Comparison of ENCODE assay signal across 9 cellular contexts in the genomic region with DNA sequence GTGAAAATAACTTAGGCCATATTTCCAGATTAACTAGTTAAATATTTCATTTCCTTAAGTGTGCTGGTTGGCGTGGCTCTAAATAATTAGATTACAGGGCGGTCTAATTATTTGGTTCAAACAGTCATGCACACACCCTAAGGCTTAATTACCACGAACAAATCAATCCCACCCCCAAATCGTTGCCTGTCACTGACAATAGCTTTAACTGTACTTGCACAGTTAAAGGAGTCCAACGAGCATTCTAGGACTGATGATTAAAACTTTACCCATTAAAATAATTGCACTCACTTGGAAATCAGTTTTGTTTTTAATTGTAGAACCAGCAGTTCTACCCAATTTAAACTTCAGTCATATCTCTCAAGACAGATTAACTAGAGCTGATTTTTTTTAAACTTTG.
DNase-seq lines count a peak whose midpoint lies in the region; ATAC-seq and TF ChIP-seq lines count a peak whose summit lies in the region.
"Had no signal": no experiment of that assay in that cellular context is flagged by ENCODE, and none has a peak within 500 bp of the region (broad histone marks: within the 10 kb centered on the region; RNA-seq: fewer than 3 reads in every experiment).

No MANE protein-coding gene starts in this region.

- H3K4me3 ChIP-seq in DND-41 (ENCODE audit: low read depth in 1 of 2, low read length in 2 of 2) (peak overlapping the region; percentile 67 to 80), choroid plexus epithelial cell (ENCODE audit: low read depth, low read length) (peak overlapping the region; percentile 96), neuron (ENCODE audit: low read length) (peak overlapping the region; percentile 68)

- H3K27me3 ChIP-seq in DND-41 (ENCODE audit: insufficient read depth, low read length, poor library complexity) (no peaks in the 10 kb centered on the region), neuron (ENCODE audit: insufficient read depth, low read length) (peaks cover under 1% of the 10 kb centered on the region)

- H4K20me1 ChIP-seq in DND-41 (ENCODE audit: insufficient read depth, low read length), result peaks cover 6% of the 10 kb centered on the region; the same call in 1 of the 2 replicates

- H3K9me3 ChIP-seq in DND-41 (ENCODE audit: insufficient read depth, low read length, severe bottlenecking), result no peaks in the 10 kb centered on the region
- H3K9me3 ChIP-seq in neuron (ENCODE audit: low read length), result no peaks in the 10 kb centered on the region

- peaks cover 36% of the 10 kb centered on the region for H3K79me2 ChIP-seq in DND-41 (ENCODE audit: insufficient read depth, low read length)

- peaks cover 31% of the 10 kb centered on the region for H3K4me1 ChIP-seq in DND-41 (ENCODE audit: insufficient read depth, low read length)
- H3K4me1 ChIP-seq in neuron (ENCODE audit: insufficient read depth, low read length), result peaks cover 21% of the 10 kb centered on the region

- peak overlapping the region; percentile 77 for H3K4me2 ChIP-seq in DND-41 (ENCODE audit: insufficient read depth, low read length)

- H2AFZ ChIP-seq in DND-41 (ENCODE audit: low read depth, low read length) (peak overlapping the region; percentile 98), neuron (ENCODE audit: low read depth, low read length) (peak overlapping the region; percentile 72)

- H3K9ac ChIP-seq in DND-41 (ENCODE audit: low read depth, low read length), result peak overlapping the region; percentile 98

- no peaks in the 10 kb centered on the region for H3K36me3 ChIP-seq in DND-41 (ENCODE audit: insufficient read depth, low read length)
- no peaks in the 10 kb centered on the region for H3K36me3 ChIP-seq in neuron (ENCODE audit: insufficient read depth, low read length)

- ATAC-seq in DND-41 (ENCODE audit: insufficient read depth, low read depth) (no peak), HG03108 (IDR thresholded peaks at IDR 0.05; ENCODE audit: unreplicated experiment) (no peak)

- peak overlapping the region; percentile 99 for H3K27ac ChIP-seq in DND-41 (ENCODE audit: low read length)

- DNase-seq in DND-41, result peak; percentile 9
- peak; percentile 43 for DNase-seq in NAMALWA (ENCODE audit: low spot score)
- no peak for DNase-seq in choroid plexus epithelial cell (ENCODE audit: low read depth)
- DNase-seq in DMS153 (lab: John Stamatoyannopoulos, UW), result no peak
- DNase-seq in NCI-H446 treated with DMSO at 0.1 percent for 48 hours (lab: John Stamatoyannopoulos, UW), result no peak
- DNase-seq in GF-D8 (lab: John Stamatoyannopoulos, UW), result no peak
- DNase-seq: occipital lobe had no signal

- TF ChIP-seq CTCF in DND-41 (IDR thresholded peaks at IDR 0.05; ENCODE audit: borderline replicate concordance, extremely low read depth, low read length, poor library complexity, severe bottlenecking) (no peak), choroid plexus epithelial cell (conservative IDR thresholded peaks at IDR 0.05; ENCODE audit: low read depth, low read length) (no peak)

Comparison
In these comparisons a context has a peak if more than half of its experiments do, and no peak if none do; other contexts are left out.
1. DNase-seq: peak in DND-41 (single experiment) and NAMALWA (single experiment); none in choroid plexus epithelial cell (single experiment), DMS153 (single experiment), NCI-H446 treated with DMSO at 0.1 percent for 48 hours (single experiment) and GF-D8 (single experiment).
2. Peak in every context shown above with its lines, with median percentiles within 50 percentile points of each other: H3K4me3 ChIP-seq.